Comparison of ENCODE assay signal across 23 cellular contexts in the genomic region with DNA sequence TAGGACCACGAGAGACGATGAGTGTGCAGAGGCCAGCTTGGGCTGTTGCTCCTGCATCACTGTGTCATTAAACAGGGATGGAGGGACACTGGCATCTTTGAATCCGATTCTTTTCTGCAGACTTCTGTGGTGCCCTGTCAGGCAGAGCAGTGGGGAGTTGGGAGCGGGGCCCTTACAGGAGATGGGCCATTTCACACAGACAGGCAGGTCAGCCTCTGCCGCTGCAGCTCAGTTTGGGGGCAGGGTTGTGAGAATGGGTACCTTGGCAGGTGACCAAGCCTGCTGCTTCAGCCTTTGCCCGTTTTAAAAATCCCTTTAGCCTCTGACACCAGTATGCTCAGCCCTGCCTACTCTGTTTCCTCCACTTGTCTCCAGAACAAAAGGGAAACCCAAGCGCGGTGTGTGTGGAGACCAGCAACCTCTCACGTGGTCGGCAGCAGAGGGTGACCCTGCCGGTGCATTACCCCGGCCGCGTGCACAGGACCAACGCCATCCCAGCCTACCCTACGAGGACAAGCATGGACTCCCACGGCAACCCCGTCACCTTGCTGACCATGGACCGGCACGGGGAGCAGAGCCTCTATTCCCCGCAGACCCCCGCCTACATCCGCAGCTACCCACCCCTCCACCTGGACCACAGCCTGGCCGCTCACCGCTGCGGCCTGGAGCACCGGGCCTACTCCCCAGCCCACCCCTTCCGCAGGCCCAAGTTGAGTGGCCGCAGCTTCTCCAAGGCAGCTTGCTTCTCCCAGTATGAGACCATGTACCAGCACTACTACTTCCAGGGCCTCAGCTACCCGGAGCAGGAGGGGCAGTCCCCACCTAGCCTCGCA. TPM values are rescaled to one million over a fixed set of nuclear protein-coding genes. Genes with fewer than 3 reads are reported as not detected.
DNase-seq lines count a peak whose midpoint lies in the region; ATAC-seq, FAIRE-seq and TF ChIP-seq lines count a peak whose summit lies in the region.
"Had no signal": no experiment of that assay in that cellular context is flagged by ENCODE, and none has a peak within 500 bp of the region (broad histone marks: within the 10 kb centered on the region; RNA-seq: fewer than 3 reads in every experiment).

No MANE protein-coding gene starts in this region.

- no peak for TF ChIP-seq POLR2A in HepG2 (IDR thresholded peaks at IDR 0.05; ENCODE audit: insufficient read depth in 1 of 2, low read depth in 2 of 2, low read length in 2 of 2)

- POLR2A ChIA-PET in HepG2 (lab: Yijun Ruan, JAX), result no interaction called here

- H3K4me1 ChIP-seq in HepG2 (ENCODE audit: insufficient read depth, low read length) (peaks cover 26% of the 10 kb centered on the region), neuronal stem cell (ENCODE audit: control insufficient read depth in 2 of 2, insufficient read depth in 1 of 2, low read depth in 1 of 2, low read length in 2 of 2) (peaks cover 0 to 1% of the 10 kb centered on the region in 2 donors)
- H3K4me1 ChIP-seq: BLaER1 had no signal

- no peak for TF ChIP-seq EP300 in HepG2 (IDR thresholded peaks at IDR 0.05; ENCODE audit: low read depth in 2 of 2, low read length in 2 of 2)
- TF ChIP-seq EP300 in HepG2 (CRISPR knock-in tag; IDR thresholded peaks at IDR 0.05; ENCODE audit: borderline replicate concordance), result no peak

- H3K9ac ChIP-seq in HepG2 (ENCODE audit: insufficient read depth, low read depth, low read length) (no peak overlapping the region), neuronal stem cell (ENCODE audit: low read depth, low read length, poor library complexity) (no peak overlapping the region)
- H3K9ac ChIP-seq: BLaER1 had no signal

- TF ChIP-seq CTCF in HepG2 (CRISPR knock-in tag; IDR thresholded peaks at IDR 0.05), result no peak
- no peak for TF ChIP-seq CTCF in WERI-Rb-1 (IDR thresholded peaks at IDR 0.05; ENCODE audit: low read depth, low read length)

- H3K27ac ChIP-seq in HepG2 (ENCODE audit: extremely low read length, insufficient read depth, low read length), result no peak overlapping the region
- no peak overlapping the region for H3K27ac ChIP-seq in neuronal stem cell (replicated peaks; ENCODE audit: low read length)
- no peak overlapping the region for H3K27ac ChIP-seq in WERI-Rb-1
- H3K27ac ChIP-seq: BLaER1 had no signal

- H3K4me3 ChIP-seq in HepG2 (replicated peaks in 1 of 3; ENCODE audit: insufficient read depth in 1 of 3, low read depth in 2 of 3, low read length in 3 of 3) (no peak overlapping the region), neuronal stem cell (ENCODE audit: low read length in 2 of 2) (no peak overlapping the region), WERI-Rb-1 (ENCODE audit: low read depth, low read length) (no peak overlapping the region)
- H3K4me3 ChIP-seq: BLaER1, GM12878, GM23338 had no signal

- no peak overlapping the region for H4K91ac ChIP-seq in neuronal stem cell (ENCODE audit: low read depth, low read length, poor library complexity)

- H3K36me3 ChIP-seq in HepG2 (replicated peaks in 1 of 2; ENCODE audit: control insufficient read depth in 1 of 2, insufficient read depth in 2 of 2, low read length in 2 of 2) (peaks cover 53 to 72% of the 10 kb centered on the region in 2 experiments), neuronal stem cell (replicated peaks in 1 of 2; ENCODE audit: control insufficient read depth in 2 of 2, insufficient read depth in 2 of 2, low read length in 2 of 2) (peaks cover 45 to 94% of the 10 kb centered on the region in 2 donors), WERI-Rb-1 (peaks cover 52% of the 10 kb centered on the region)

- intact Hi-C loops in HepG2 (cut with micrococcal nuclease; ENCODE audit: unreplicated experiment), result no loop called here

- H2BK120ac ChIP-seq in neuronal stem cell (ENCODE audit: low read depth, low read length), result no peak overlapping the region

- H2BK12ac ChIP-seq in neuronal stem cell (ENCODE audit: low read length), result no peak overlapping the region

- peaks cover 0 to 8% of the 10 kb centered on the region in 2 donors for H3K27me3 Mint-ChIP-seq in stimulated activated naive B cell treated with anti-CD40 and anti-IgM and Interleukin-4, amounts not matched to agents 10 μg/mL and 1 μg/mL and 100 μg/mL, for 72 hours
- H3K27me3 Mint-ChIP-seq: CD4-positive, alpha-beta memory T cell had no signal

- peaks cover 6 to 12% of the 10 kb centered on the region in 2 donors for H3K36me3 Mint-ChIP-seq in stimulated activated naive B cell treated with anti-CD40 and anti-IgM and Interleukin-4, amounts not matched to agents 10 μg/mL and 1 μg/mL and 100 μg/mL, for 72 hours
- H3K36me3 Mint-ChIP-seq: CD4-positive, alpha-beta memory T cell had no signal

- no peak overlapping the region for H2AK5ac ChIP-seq in neuronal stem cell (ENCODE audit: low read depth, low read length)

- no peak overlapping the region for H3K4me3 Mint-ChIP-seq in stimulated activated naive B cell treated with anti-CD40 and anti-IgM and Interleukin-4, amounts not matched to agents 10 μg/mL and 1 μg/mL and 100 μg/mL, for 72 hours
- H3K4me3 Mint-ChIP-seq: CD14-positive monocyte; CD4-positive, alpha-beta memory T cell; GM23338; HFFc6 had no signal

- H3K18ac ChIP-seq in neuronal stem cell (ENCODE audit: low read length), result no peak overlapping the region

- H3K9me3 ChIP-seq in HepG2 (ENCODE audit: low read length) (no peaks in the 10 kb centered on the region), neuronal stem cell (replicated peaks in 1 of 2; ENCODE audit: control insufficient read depth in 2 of 2, insufficient read depth in 1 of 2, low read depth in 1 of 2, low read length in 2 of 2) (no peaks in the 10 kb centered on the region), WERI-Rb-1 (ENCODE audit: severe bottlenecking) (no peaks in the 10 kb centered on the region)
- H3K9me3 ChIP-seq: BLaER1 had no signal

- no peak for TF ChIP-seq RAD21 in HepG2 (CRISPR knock-in tag; IDR thresholded peaks at IDR 0.05)

- no peak overlapping the region for H2BK15ac ChIP-seq in neuronal stem cell (ENCODE audit: low read length)

- in situ Hi-C loops in HepG2 (cut with HindIII; ENCODE audit: extremely low pct_ligation_motif_present, low pct_unique_long_range_greater_than_20kb), result no loop called here

- H3K23ac ChIP-seq in neuronal stem cell (ENCODE audit: low read depth, low read length, poor library complexity), result peak overlapping the region; percentile 89

- no peak overlapping the region for H2AFZ ChIP-seq in HepG2 (ENCODE audit: low read length)
- H2AFZ ChIP-seq in neuronal stem cell (ENCODE audit: low read length), result no peak overlapping the region
- H2AFZ ChIP-seq: GM23338 had no signal

- no peaks in the 10 kb centered on the region for H3K9me3 Mint-ChIP-seq in stimulated activated naive B cell treated with anti-CD40 and anti-IgM and Interleukin-4, amounts not matched to agents 10 μg/mL and 1 μg/mL and 100 μg/mL, for 72 hours
- H3K9me3 Mint-ChIP-seq: CD4-positive, alpha-beta memory T cell; GM23338; HFFc6 had no signal

- CTCF ChIA-PET in HepG2 (lab: Yijun Ruan, JAX; ENCODE audit: low intra/inter-chr PET ratio, low total read pairs), result no interaction called here

- H4K20me1 ChIP-seq in HepG2 (ENCODE audit: insufficient read depth, low read length), result peaks cover 5% of the 10 kb centered on the region; the same call in 1 of the 2 replicates

- H3K27me3 ChIP-seq in HepG2 (ENCODE audit: control insufficient read depth in 1 of 2, insufficient read depth in 2 of 2, low read length in 2 of 2) (no peaks in the 10 kb centered on the region), neuronal stem cell (ENCODE audit: control insufficient read depth in 3 of 3, insufficient read depth in 3 of 3, low read depth in 1 of 3, low read length in 3 of 3) (no peaks in the 10 kb centered on the region), WERI-Rb-1 (ENCODE audit: insufficient read depth, low read depth, severe bottlenecking) (no peaks in the 10 kb centered on the region)
- H3K27me3 ChIP-seq: BLaER1 had no signal

- H3K4ac ChIP-seq in neuronal stem cell (ENCODE audit: low read length), result no peak overlapping the region

- no peak for FAIRE-seq in HepG2 (lab: Jason Lieb, UNC)
- FAIRE-seq: GM12878, GM19239, HTR-8/SVneo had no signal

- 96% methylated on average over 28 of the region's 31 CpGs for WGBS in HepG2 (ENCODE audit: low lambda C conversion rate)
- no CpG with 5 or more reads among the region's 31 CpGs for WGBS in neuronal stem cell (ENCODE audit: extremely low coverage in 2 of 2, insufficient read length in 2 of 2, insufficient replicate concordance in 1 of 2), 2 donors

- BruUV-seq in HepG2 (replicated peaks; lab: Mats Ljungman, UMichigan), result no TSS peak

- H3K4me2 ChIP-seq in HepG2 (ENCODE audit: low read depth, low read length) (no peak overlapping the region), neuronal stem cell (ENCODE audit: insufficient read depth, low read length, poor library complexity, severe bottlenecking) (no peak overlapping the region)
- H3K4me2 ChIP-seq: BLaER1, GM23338 had no signal

- peak overlapping the region; percentile 51 for H3K27ac Mint-ChIP-seq in stimulated activated naive B cell treated with anti-CD40 and anti-IgM and Interleukin-4, amounts not matched to agents 10 μg/mL and 1 μg/mL and 100 μg/mL, for 72 hours
- H3K27ac Mint-ChIP-seq: CD14-positive monocyte; CD4-positive, alpha-beta memory T cell; GM23338; HFFc6 had no signal

- no peaks in the 10 kb centered on the region for H3K4me1 Mint-ChIP-seq in stimulated activated naive B cell treated with anti-CD40 and anti-IgM and Interleukin-4, amounts not matched to agents 10 μg/mL and 1 μg/mL and 100 μg/mL, for 72 hours
- H3K4me1 Mint-ChIP-seq: CD14-positive monocyte had no signal

- no peaks in the 10 kb centered on the region for H3K79me2 ChIP-seq in HepG2 (ENCODE audit: insufficient read depth, low read length)

- peak overlapping the region; percentile 8 for H2BK5ac ChIP-seq in neuronal stem cell (ENCODE audit: low read length)

- no peak overlapping the region for H4K8ac ChIP-seq in neuronal stem cell (ENCODE audit: low read depth, low read length)

- no peaks in the 10 kb centered on the region for H3K79me1 ChIP-seq in neuronal stem cell (ENCODE audit: low read depth, low read length)

- DNase-seq in DMS153 treated with DMSO at 0.1 percent for 48 hours (lab: John Stamatoyannopoulos, UW; ENCODE audit: unreplicated experiment), result peak; percentile 8
- DNase-seq in HepG2 (ENCODE audit: low spot score), result no peak
- DNase-seq in neuronal stem cell (ENCODE audit: low spot score), result no peak
- no peak for DNase-seq in stimulated activated naive B cell treated with anti-CD40 and anti-IgM and Interleukin-4, amounts not matched to agents 10 μg/mL and 1 μg/mL and 100 μg/mL, for 72 hours
- DNase-seq in NOMO-1 treated with DMSO at 0.1 percent for 48 hours (lab: John Stamatoyannopoulos, UW; ENCODE audit: unreplicated experiment), result no peak
- no peak for DNase-seq in WERI-Rb-1
- DNase-seq: 8988T; CD4-positive, alpha-beta memory T cell; DMS53; DND-41; EL; HFFc6 had no signal

- ATAC-seq in HepG2 (no peak), GM19023 (IDR thresholded peaks at IDR 0.05; ENCODE audit: unreplicated experiment) (no peak)
- ATAC-seq in stimulated activated naive B cell treated with anti-CD40 and anti-IgM and Interleukin-4, amounts not matched to agents 10 μg/mL and 1 μg/mL and 100 μg/mL, for 72 hours (replicated peaks), result no peak
- ATAC-seq: GM12878, HCT116 had no signal

- H3K14ac ChIP-seq in neuronal stem cell (ENCODE audit: low read length), result peak overlapping the region; percentile 12

RNA-seq across cellular contexts. Expression of gene C22orf31, which starts 12.6 kb away (rescaled TPM):
- total RNA-seq in HepG2 (2016; rRNA removed; fragmentation: Illumina TruSeq; extraction: Trizol), result not detected in 2 replicates
- not detected in 2 replicates for total RNA-seq in HepG2 (2016; cell fraction: cytosol; rRNA removed; fragmentation: Illumina TruSeq; extraction: Trizol; ENCODE audit: low read depth)
- 0.19 TPM in 1 of 2 replicates, not detected in the other for total RNA-seq in HepG2 (2016; cell fraction: insoluble cytoplasmic fraction; rRNA removed; fragmentation: Illumina TruSeq; extraction: Trizol)
- not detected in 2 replicates for total RNA-seq in HepG2 (2016; cell fraction: membrane; rRNA removed; fragmentation: Illumina TruSeq; extraction: Trizol)
- total RNA-seq in HepG2 (2016; cell fraction: nucleus; rRNA removed; fragmentation: Illumina TruSeq; extraction: Trizol), result not detected in 2 replicates
- polyA plus RNA-seq in HepG2 (2011; rRNA removed), result not detected in 2 replicates
- not detected in 2 replicates for polyA plus RNA-seq in HepG2 (2011; cell fraction: cytosol; rRNA removed)
- not detected in 2 replicates for polyA plus RNA-seq in HepG2 (2011; cell fraction: nucleus; rRNA removed)
- polyA plus RNA-seq in HepG2 (2012), result not detected in 2 replicates
- 0.25 TPM in 1 of 2 replicates, not detected in the other for polyA plus RNA-seq in HepG2 (2016; cell fraction: cytosol; fragmentation: Illumina TruSeq; extraction: Trizol; ENCODE audit: low read depth)
- polyA plus RNA-seq in HepG2 (2016; cell fraction: insoluble cytoplasmic fraction; fragmentation: Illumina TruSeq; extraction: Trizol; ENCODE audit: low read depth), result not detected in 2 replicates
- polyA plus RNA-seq in HepG2 (2016; cell fraction: membrane; fragmentation: Illumina TruSeq; extraction: Trizol; ENCODE audit: low read depth), result not detected in 2 replicates
- not detected in 2 replicates for polyA plus RNA-seq in HepG2 (2016; cell fraction: nucleus; fragmentation: Illumina TruSeq; extraction: Trizol; ENCODE audit: insufficient read depth, low read depth)
- polyA minus RNA-seq in HepG2 (2011; rRNA and poly(A)+ RNA removed; ENCODE audit: low replicate concordance), result not detected in 2 replicates
- polyA minus RNA-seq in HepG2 (2011; cell fraction: cytosol; rRNA and poly(A)+ RNA removed), result not detected in 2 replicates
- polyA minus RNA-seq in HepG2 (2011; cell fraction: nucleus; rRNA and poly(A)+ RNA removed), result not detected in 2 replicates
- polyA plus RNA-seq in neuronal stem cell (2013, experiment 1 of 2), result not detected
- polyA plus RNA-seq in neuronal stem cell (2013, experiment 2 of 2), result not detected
- total RNA-seq: A673; CD4-positive, alpha-beta memory T cell; G401; GM12878; GM23338; H7; HFFc6 had no signal
- polyA plus RNA-seq: CD14-positive monocyte; CD4-positive, alpha-beta memory T cell; GM12878 had no signal

RNA-seq across cellular contexts. Expression of gene KREMEN1, which starts 23.8 kb away (rescaled TPM):
- 10.2 and 13.8 TPM in 2 replicates for total RNA-seq in HepG2 (2016; rRNA removed; fragmentation: Illumina TruSeq; extraction: Trizol)
- total RNA-seq in HepG2 (2016; cell fraction: cytosol; rRNA removed; fragmentation: Illumina TruSeq; extraction: Trizol; ENCODE audit: low read depth), result 1.6 and 2.8 TPM in 2 replicates
- total RNA-seq in HepG2 (2016; cell fraction: insoluble cytoplasmic fraction; rRNA removed; fragmentation: Illumina TruSeq; extraction: Trizol), result 8.1 and 13.9 TPM in 2 replicates
- total RNA-seq in HepG2 (2016; cell fraction: membrane; rRNA removed; fragmentation: Illumina TruSeq; extraction: Trizol), result 6.5 and 7.3 TPM in 2 replicates
- total RNA-seq in HepG2 (2016; cell fraction: nucleus; rRNA removed; fragmentation: Illumina TruSeq; extraction: Trizol), result 10.2 and 12.6 TPM in 2 replicates
- polyA plus RNA-seq in HepG2 (2011; rRNA removed), result 8.9 and 9.8 TPM in 2 replicates
- polyA plus RNA-seq in HepG2 (2011; cell fraction: cytosol; rRNA removed), result 8.5 and 10.8 TPM in 2 replicates
- polyA plus RNA-seq in HepG2 (2011; cell fraction: nucleus; rRNA removed), result 5.2 and 6.3 TPM in 2 replicates
- polyA plus RNA-seq in HepG2 (2012), result 5.6 and 7.9 TPM in 2 replicates
- polyA plus RNA-seq in HepG2 (2016; cell fraction: cytosol; fragmentation: Illumina TruSeq; extraction: Trizol; ENCODE audit: low read depth), result 1.5 TPM in 2 replicates
- polyA plus RNA-seq in HepG2 (2016; cell fraction: insoluble cytoplasmic fraction; fragmentation: Illumina TruSeq; extraction: Trizol; ENCODE audit: low read depth), result 9.5 and 11.0 TPM in 2 replicates
- 4.1 and 5.6 TPM in 2 replicates for polyA plus RNA-seq in HepG2 (2016; cell fraction: membrane; fragmentation: Illumina TruSeq; extraction: Trizol; ENCODE audit: low read depth)
- 20.4 and 21.5 TPM in 2 replicates for polyA plus RNA-seq in HepG2 (2016; cell fraction: nucleus; fragmentation: Illumina TruSeq; extraction: Trizol; ENCODE audit: insufficient read depth, low read depth)
- 1.5 and 13.8 TPM in 2 replicates for polyA minus RNA-seq in HepG2 (2011; rRNA and poly(A)+ RNA removed; ENCODE audit: low replicate concordance)
- polyA minus RNA-seq in HepG2 (2011; cell fraction: cytosol; rRNA and poly(A)+ RNA removed), result 5.3 and 6.3 TPM in 2 replicates
- polyA minus RNA-seq in HepG2 (2011; cell fraction: nucleus; rRNA and poly(A)+ RNA removed), result 1.8 and 2.7 TPM in 2 replicates
- polyA plus RNA-seq in neuronal stem cell (2013, experiment 1 of 2), result 2.0 TPM
- polyA plus RNA-seq in neuronal stem cell (2013, experiment 2 of 2), result 2.2 TPM
- total RNA-seq: CD4-positive, alpha-beta memory T cell had no signal
- polyA plus RNA-seq: CD4-positive, alpha-beta memory T cell had no signal
